Comparison of ENCODE assay signal across 3 cellular contexts in genomic region chr12:28885275-28885674, GRCh38.
TF ChIP-seq lines count a peak whose summit lies in the region.

No MANE protein-coding gene starts in this region.

TF ChIP-seq in SK-N-SH, 30 proteins besides CTCF, POLR2A, EP300 and RAD21 (continued from another document):
- no peak for TF ChIP-seq EZH2phosphoT487 (IDR thresholded peaks at IDR 0.05; ENCODE audit: borderline replicate concordance, low read depth)
- TF ChIP-seq RCOR1 (IDR thresholded peaks at IDR 0.05; ENCODE audit: low read length): no peak
- peak; percentile 4 for TF ChIP-seq CHD2 (IDR thresholded peaks at IDR 0.05; ENCODE audit: low read length, partially characterized antibody)
- no peak for TF ChIP-seq MAX (IDR thresholded peaks at IDR 0.05; ENCODE audit: low read depth)
- no peak for TF ChIP-seq POLR2AphosphoS5 (IDR thresholded peaks at IDR 0.05; ENCODE audit: low read depth, low read length)

TF ChIP-seq in SK-N-SH treated with all-trans-retinoic acid at 6 μM for 48 hours, 23 proteins besides CTCF, POLR2A, EP300 and RAD21 (continued from another document):
- TF ChIP-seq CREB5 (CRISPR knock-in tag; IDR thresholded peaks at IDR 0.05; ENCODE audit: low read depth): no peak
- TF ChIP-seq ZNF8 (CRISPR knock-in tag; IDR thresholded peaks at IDR 0.05): no peak
- no peak for TF ChIP-seq ESRRG (CRISPR knock-in tag; IDR thresholded peaks at IDR 0.05)

TF ChIP-seq in IMR-90, 13 proteins besides CTCF, POLR2A, EP300 and RAD21 (continued from another document):
- no peak for TF ChIP-seq BHLHE40 (IDR thresholded peaks at IDR 0.05; ENCODE audit: low read depth, low read length)
